ENCODE assay signal across 18 cellular contexts in the genomic region with DNA sequence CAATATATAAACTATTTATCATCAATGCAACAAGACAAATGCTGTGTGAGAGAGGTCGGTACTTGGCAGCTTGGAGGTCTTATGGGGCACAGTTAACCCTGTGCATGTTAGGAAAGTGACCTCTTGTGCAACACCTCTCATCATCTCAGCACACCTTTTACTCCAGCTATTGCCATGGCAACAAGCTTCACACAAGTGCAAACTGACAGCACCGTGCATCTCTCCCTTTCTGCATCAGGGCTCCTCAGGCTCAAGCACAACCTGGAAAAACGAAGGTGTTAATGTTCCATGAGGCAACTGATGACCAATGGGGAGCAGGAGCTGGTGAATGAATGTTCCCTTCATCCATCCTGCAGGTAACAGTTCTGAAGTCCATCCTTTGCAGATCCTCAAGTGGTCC. TPM values are rescaled to one million over a fixed set of nuclear protein-coding genes. Genes with fewer than 3 reads are reported as not detected.
DNase-seq lines count a peak whose midpoint lies in the region; ATAC-seq, FAIRE-seq and TF ChIP-seq lines count a peak whose summit lies in the region.
"Had no signal": no experiment of that assay in that cellular context is flagged by ENCODE, and none has a peak within 500 bp of the region (broad histone marks: within the 10 kb centered on the region; RNA-seq: fewer than 3 reads in every experiment).

No MANE protein-coding gene starts in this region.

- no peak overlapping the region for H3K9ac ChIP-seq in smooth muscle cell (ENCODE audit: low read depth)
- H3K9ac ChIP-seq: BLaER1, GM23248 had no signal

- H3K4me3 Mint-ChIP-seq in Caco-2 (ENCODE audit: unreplicated experiment), result peak overlapping the region; percentile 29
- H3K4me3 Mint-ChIP-seq: CD8-positive, alpha-beta memory T cell; IgD-negative memory B cell had no signal

- DNase-seq in NCI-H146 (lab: John Stamatoyannopoulos, UW) (peak; percentile 20), NCI-H146 treated with DMSO at 0.1 percent for 48 hours (lab: John Stamatoyannopoulos, UW; ENCODE audit: unreplicated experiment) (no peak), Caco-2 (peak in 1 of 2 experiments; percentile 2), NCI-H2227 (lab: John Stamatoyannopoulos, UW; ENCODE audit: unreplicated experiment) (peak; percentile 43), bronchial epithelial cell (ENCODE audit: low read depth) (no peak), smooth muscle cell (lab: John Stamatoyannopoulos, UW; ENCODE audit: unreplicated experiment) (no peak), left colon (no peak)
- DNase-seq: 8988T; AML-193; CD8-positive, alpha-beta memory T cell; DMS 273 treated with DMSO at 0.1 percent for 48 hours; DMS79 treated with DMSO at 0.1 percent for 48 hours; GDM1; GM23248; H7 had no signal

- no peaks in the 10 kb centered on the region for H3K9me3 Mint-ChIP-seq in Caco-2 (ENCODE audit: unreplicated experiment)
- H3K9me3 Mint-ChIP-seq: CD8-positive, alpha-beta memory T cell; IgD-negative memory B cell had no signal

- no peak for TF ChIP-seq CTCF in Caco-2 (IDR thresholded peaks at IDR 0.05; ENCODE audit: insufficient read depth in 1 of 2, low read depth in 1 of 2, low read length in 1 of 2, severe bottlenecking in 1 of 2, unreplicated experiment in 1 of 2)
- TF ChIP-seq CTCF in bronchial epithelial cell (IDR thresholded peaks at IDR 0.05; ENCODE audit: insufficient read depth, low read length, severe bottlenecking), result no peak
- TF ChIP-seq CTCF in smooth muscle cell (IDR thresholded peaks at IDR 0.05; ENCODE audit: borderline replicate concordance, insufficient read depth, poor library complexity, severe bottlenecking), result no peak

- H3K27me3 ChIP-seq in Caco-2 (replicated peaks; ENCODE audit: control insufficient read depth, insufficient read depth, low read length) (no peaks in the 10 kb centered on the region), bronchial epithelial cell (ENCODE audit: control insufficient read depth, insufficient read depth, low read length) (no peaks in the 10 kb centered on the region), smooth muscle cell (ENCODE audit: low read depth) (no peaks in the 10 kb centered on the region)
- H3K27me3 ChIP-seq: BLaER1 had no signal

- H3F3A ChIP-seq in smooth muscle cell (ENCODE audit: low read depth), result no peaks in the 10 kb centered on the region

- H3K4me1 ChIP-seq in Caco-2 (peaks cover 19% of the 10 kb centered on the region), smooth muscle cell (ENCODE audit: low read depth) (no peaks in the 10 kb centered on the region)

- WGBS in smooth muscle cell (ENCODE audit: low lambda C conversion rate), result 86% methylated on average over 3 of the region's 3 CpGs

- no peaks in the 10 kb centered on the region for H3K27me3 Mint-ChIP-seq in Caco-2 (ENCODE audit: insufficient read depth, unreplicated experiment)
- H3K27me3 Mint-ChIP-seq: CD8-positive, alpha-beta memory T cell; IgD-negative memory B cell had no signal

- no peak overlapping the region for H3K27ac ChIP-seq in smooth muscle cell (ENCODE audit: low read depth)
- H3K27ac ChIP-seq: BLaER1, GM23248 had no signal

- H3K9me3 ChIP-seq in Caco-2 (no peaks in the 10 kb centered on the region), smooth muscle cell (replicated peaks; ENCODE audit: low read depth) (no peaks in the 10 kb centered on the region)
- H3K9me3 ChIP-seq: BLaER1 had no signal

- no peaks in the 10 kb centered on the region for H3K36me3 ChIP-seq in Caco-2 (ENCODE audit: control insufficient read depth, insufficient read depth, low read length)
- no peaks in the 10 kb centered on the region for H3K36me3 ChIP-seq in bronchial epithelial cell (ENCODE audit: control insufficient read depth, insufficient read depth, low read length)
- no peaks in the 10 kb centered on the region for H3K36me3 ChIP-seq in smooth muscle cell (ENCODE audit: low read depth)
- H3K36me3 ChIP-seq: BLaER1 had no signal

- H3K36me3 Mint-ChIP-seq in Caco-2 (ENCODE audit: insufficient read depth, unreplicated experiment), result no peaks in the 10 kb centered on the region
- H3K36me3 Mint-ChIP-seq: IgD-negative memory B cell had no signal

- no TSS peak for BruUV-seq in Caco-2 (replicated peaks; lab: Mats Ljungman, UMichigan)

- no peak overlapping the region for H3K4me3 ChIP-seq in Caco-2 (ENCODE audit: low read depth, low read length)
- no peak overlapping the region for H3K4me3 ChIP-seq in bronchial epithelial cell (ENCODE audit: low read depth, low read length)
- no peak overlapping the region for H3K4me3 ChIP-seq in smooth muscle cell
- H3K4me3 ChIP-seq: BLaER1, GM23248 had no signal

- CTCF ChIA-PET in Caco-2 (lab: Charles Lee), result interaction anchor here (1.3 kb wide), 1 partner anchor 14 kb away, joined by 6 read pairs; the partner anchor contains the start of gene MYSM1

- H3K79me2 ChIP-seq in smooth muscle cell (ENCODE audit: low read depth), result no peaks in the 10 kb centered on the region

- peaks cover 24% of the 10 kb centered on the region for H3K4me1 Mint-ChIP-seq in Caco-2 (ENCODE audit: low read depth, unreplicated experiment)

- no peak overlapping the region for H3K4me2 ChIP-seq in smooth muscle cell
- H3K4me2 ChIP-seq: BLaER1 had no signal

- H3K27ac Mint-ChIP-seq in Caco-2 (ENCODE audit: unreplicated experiment), result peak overlapping the region; percentile 55
- H3K27ac Mint-ChIP-seq: CD8-positive, alpha-beta memory T cell; IgD-negative memory B cell had no signal

- no peak for ATAC-seq in GM18498 (IDR thresholded peaks at IDR 0.05; ENCODE audit: unreplicated experiment)
- no peak for ATAC-seq in left colon

- FAIRE-seq in bronchial epithelial cell (lab: Jason Lieb, UNC), result peak; percentile 23

- no peak overlapping the region for H2AFZ ChIP-seq in smooth muscle cell (ENCODE audit: low read depth)
- H2AFZ ChIP-seq: GM23248 had no signal

- POLR2A ChIA-PET in Caco-2 (lab: Charles Lee), result interaction anchor here (0.6 kb wide), 1 partner anchor 10 kb away, joined by 6 read pairs; no protein-coding TSS in a partner anchor

- intact Hi-C loops in Caco-2 (cut with micrococcal nuclease; ENCODE audit: unreplicated experiment), result no loop called here
- intact Hi-C loops in left colon (cut with DNase I, micrococcal nuclease), result no loop called here

- no peaks in the 10 kb centered on the region for H4K20me1 ChIP-seq in smooth muscle cell (ENCODE audit: low read depth)
- H4K20me1 ChIP-seq: BLaER1 had no signal

RNA-seq across cellular contexts. Expression of gene MYSM1, which starts 14.7 kb away (rescaled TPM):
- 35.1 TPM in 2 replicates for total RNA-seq in Caco-2 (2022)
- total RNA-seq in bronchial epithelial cell, result 9.2 and 13.8 TPM in 2 replicates
- 30.7 and 32.2 TPM in 2 replicates for total RNA-seq in smooth muscle cell
- polyA plus RNA-seq in smooth muscle cell, result 6.9 and 9.9 TPM in 2 replicates
- total RNA-seq in left colon, result 10 to 100 TPM; 40.3 to 52.5 TPM

Comparison
In these comparisons a context has a peak if more than half of its experiments do, and no peak if none do; other contexts are left out.
1. DNase-seq: peak in NCI-H146 (single experiment) and NCI-H2227 (single experiment); none in NCI-H146 treated with DMSO at 0.1 percent for 48 hours (single experiment), bronchial epithelial cell (single experiment), smooth muscle cell (single experiment) and left colon (0 of 2).